ENCODE assay signal across 8 cellular contexts in genomic region chr17:76014100-76014924, GRCh38. TPM values are rescaled to one million over a fixed set of nuclear protein-coding genes. Genes with fewer than 3 reads are reported as not detected.
A peak's percentile ranks its signal among the peaks of the same experiment; 100 is the strongest.
DNase-seq lines count a peak whose midpoint lies in the region; ATAC-seq, FAIRE-seq and TF ChIP-seq lines count a peak whose summit lies in the region.

No MANE protein-coding gene starts in this region.

- H4K8ac ChIP-seq in trophoblast cell (ENCODE audit: low read depth, low read length), result no peak overlapping the region

- H3K9me2 ChIP-seq in MM.1S (replicated peaks; ENCODE audit: insufficient read depth, low read length), result no peaks in the 10 kb centered on the region

- no peak overlapping the region for H3K23ac ChIP-seq in trophoblast cell (ENCODE audit: low read length)

- H3K27me3 ChIP-seq in MM.1S (replicated peaks; ENCODE audit: insufficient read depth, low read length) (peaks cover 23% of the 10 kb centered on the region), SJCRH30 (no peaks in the 10 kb centered on the region), trophoblast cell (ENCODE audit: insufficient read depth, low read length) (no peaks in the 10 kb centered on the region), upper lobe of left lung (no peaks in the 10 kb centered on the region)

- H3K9ac ChIP-seq in MM.1S (ENCODE audit: low read length) (no peak overlapping the region), trophoblast cell (ENCODE audit: low read length) (no peak overlapping the region)

- H4K20me1 ChIP-seq in MM.1S (ENCODE audit: insufficient read depth, low read length), result no peaks in the 10 kb centered on the region

- no peak overlapping the region for H4K12ac ChIP-seq in trophoblast cell (ENCODE audit: low read depth, low read length)

- FAIRE-seq in GM12891 (lab: Jason Lieb, UNC), result peak; percentile 92

- 0 out of 2 replicates have a peak overlapping the region, but pooled peaks have one; percentile 14 for H3K4me3 ChIP-seq in MM.1S (ENCODE audit: low read length)
- no peak overlapping the region for H3K4me3 ChIP-seq in SJCRH30
- no peak overlapping the region for H3K4me3 ChIP-seq in trophoblast cell (ENCODE audit: low read depth, low read length)
- no peak overlapping the region for H3K4me3 ChIP-seq in upper lobe of left lung

- no peak overlapping the region for H2BK5ac ChIP-seq in trophoblast cell (ENCODE audit: low read depth, low read length, poor library complexity)

- peak; percentile 86 to 88 for ATAC-seq in upper lobe of left lung (ENCODE audit: low FRiP score in 2 of 2)
- no peak for ATAC-seq in HG02885 (IDR thresholded peaks at IDR 0.05; ENCODE audit: poor library complexity, unreplicated experiment)

- TF ChIP-seq CTCF in MM.1S (IDR thresholded peaks at IDR 0.05; ENCODE audit: low read length), result peak; percentile 96
- TF ChIP-seq CTCF in upper lobe of left lung (IDR thresholded peaks at IDR 0.05), result peak; percentile 92 to 98 (median 96)

- TF ChIP-seq POLR2A in GM12891 (IDR thresholded peaks at IDR 0.05; ENCODE audit: low read depth, low read length) (no peak), upper lobe of left lung (IDR thresholded peaks at IDR 0.05) (no peak)

- H4K91ac ChIP-seq in trophoblast cell (ENCODE audit: low read depth, low read length), result no peak overlapping the region

- no peak overlapping the region for H2AK5ac ChIP-seq in trophoblast cell (ENCODE audit: low read length)

- H3K9me3 ChIP-seq in MM.1S (replicated peaks; ENCODE audit: insufficient read depth, low read length) (no peaks in the 10 kb centered on the region), SJCRH30 (replicated peaks) (no peaks in the 10 kb centered on the region), trophoblast cell (ENCODE audit: insufficient read depth, low read depth, low read length) (peaks cover 2% of the 10 kb centered on the region), upper lobe of left lung (no peaks in the 10 kb centered on the region)

- no peaks in the 10 kb centered on the region for H3K36me3 ChIP-seq in MM.1S (replicated peaks; ENCODE audit: insufficient read depth, low read length)
- H3K36me3 ChIP-seq in SJCRH30, result no peaks in the 10 kb centered on the region
- no peaks in the 10 kb centered on the region for H3K36me3 ChIP-seq in trophoblast cell (ENCODE audit: control insufficient read depth in 1 of 2, insufficient read depth in 2 of 2, low read length in 2 of 2)
- peaks cover 0 to 15% (median 2%) of the 10 kb centered on the region in 4 donors for H3K36me3 ChIP-seq in upper lobe of left lung

- H3K4me2 ChIP-seq in MM.1S (ENCODE audit: low read depth, low read length) (peak overlapping the region; percentile 62), trophoblast cell (ENCODE audit: low read length) (no peak overlapping the region)

- DNase-seq in GM12891 (ENCODE audit: insufficient read length, low spot score) (peak; percentile 98), MM.1S (peak; percentile 82), SJCRH30 (peak; percentile 84 to 93), globus pallidus (ENCODE audit: low spot score) (peak; percentile 40), trophoblast cell (peak; percentile 99), upper lobe of left lung (peak; percentile 81 to 87)
- peak; percentile 91 for DNase-seq in activated effector memory CD4-positive, alpha-beta T cell treated with anti-CD3 and anti-CD28 coated beads, Interleukin-2, amount 50 U/mL, for 16 hours

- no peak overlapping the region for H3K14ac ChIP-seq in trophoblast cell (ENCODE audit: low read length)

- H3K27ac ChIP-seq in MM.1S (ENCODE audit: low read length) (no peak overlapping the region), SJCRH30 (no peak overlapping the region), trophoblast cell (ENCODE audit: low read depth, low read length) (no peak overlapping the region), upper lobe of left lung (no peak overlapping the region)

- no peak for TF ChIP-seq EP300 in upper lobe of left lung (IDR thresholded peaks at IDR 0.05)

- H3K4me1 ChIP-seq in MM.1S (ENCODE audit: low read length), result peaks cover 5% of the 10 kb centered on the region; the same call in 1 of the 2 replicates
- H3K4me1 ChIP-seq in SJCRH30, result peaks cover 11% of the 10 kb centered on the region
- peaks cover 5 to 7% of the 10 kb centered on the region in 2 experiments for H3K4me1 ChIP-seq in trophoblast cell (ENCODE audit: control insufficient read depth in 1 of 2, insufficient read depth in 2 of 2, low read length in 2 of 2)
- H3K4me1 ChIP-seq in upper lobe of left lung, result peaks cover 0 to 9% (median 7%) of the 10 kb centered on the region in 4 donors

- no CpG with 5 or more reads among the region's 19 CpGs for WGBS in trophoblast cell (ENCODE audit: extremely low coverage, insufficient coverage, insufficient read length)
- 30 to 37% methylated on average over 14 to 15 of the region's 19 CpGs for WGBS in upper lobe of left lung, 2 donors

- H3K79me2 ChIP-seq in MM.1S (ENCODE audit: low read length) (no peaks in the 10 kb centered on the region), trophoblast cell (ENCODE audit: control insufficient read depth, insufficient read depth, low read length, poor library complexity) (no peaks in the 10 kb centered on the region)

- no peak overlapping the region for H3K4ac ChIP-seq in trophoblast cell (ENCODE audit: low read depth, low read length)

- H3K79me1 ChIP-seq in trophoblast cell (ENCODE audit: low read length), result no peaks in the 10 kb centered on the region

- H3K18ac ChIP-seq in trophoblast cell (ENCODE audit: low read length), result no peak overlapping the region

- no peak overlapping the region for H2BK120ac ChIP-seq in trophoblast cell (ENCODE audit: insufficient read depth, low read length, poor library complexity)

- no peaks in the 10 kb centered on the region for H3F3A ChIP-seq in MM.1S (ENCODE audit: insufficient read depth, low read length)

- no peak overlapping the region for H2BK12ac ChIP-seq in trophoblast cell (ENCODE audit: low read length)

- H2AFZ ChIP-seq in MM.1S (ENCODE audit: low read length) (peak overlapping the region; percentile 86), trophoblast cell (ENCODE audit: insufficient read depth, low read length, poor library complexity) (no peak overlapping the region)

TF ChIP-seq in GM12891, 5 proteins besides CTCF, POLR2A, EP300 and RAD21:
- TF ChIP-seq PAX5 (IDR thresholded peaks at IDR 0.05; ENCODE audit: insufficient read depth, low read length, severe bottlenecking), result no peak
- TF ChIP-seq SPI1 (IDR thresholded peaks at IDR 0.05; ENCODE audit: low read depth, low read length), result no peak

RNA-seq across cellular contexts. Expression of gene EVPL, which starts 12.8 kb away (rescaled TPM):
- 0.01 TPM for polyA plus RNA-seq in GM12891 (2012; ENCODE audit: low read depth, missing spikeins)
- total RNA-seq in SJCRH30 (2014; rRNA removed; shearing (Covaris generic)), result 0.63 and 1.1 TPM in 2 replicates
- polyA plus RNA-seq in trophoblast cell (2013), result 0.04 and 0.06 TPM in 2 replicates
- total RNA-seq in upper lobe of left lung, result 100 to 1,000 TPM in 1 of 6 donors, 10 to 100 TPM in 5; 47.5 to 142 (median 63.4) TPM

RNA-seq across cellular contexts. Expression of gene CDK3, which starts 13.7 kb away (rescaled TPM):
- 4.1 TPM for polyA plus RNA-seq in GM12891 (2012; ENCODE audit: low read depth, missing spikeins)
- total RNA-seq in SJCRH30 (2014; rRNA removed; shearing (Covaris generic)), result 2.7 and 3.1 TPM in 2 replicates
- 7.5 and 8.6 TPM in 2 replicates for polyA plus RNA-seq in trophoblast cell (2013)
- 10 to 100 TPM in 1 of 6 donors, 1 to 10 TPM in 5; 3.0 to 15.7 (median 7.0) TPM for total RNA-seq in upper lobe of left lung

RNA-seq across cellular contexts. Expression of gene TEN1, which starts 35.3 kb away (rescaled TPM):
- 22.9 TPM for polyA plus RNA-seq in GM12891 (2012; ENCODE audit: low read depth, missing spikeins)
- 11.8 and 17.7 TPM in 2 replicates for total RNA-seq in SJCRH30 (2014; rRNA removed; shearing (Covaris generic))
- polyA plus RNA-seq in trophoblast cell (2013), result 23.8 and 25.0 TPM in 2 replicates
- total RNA-seq in upper lobe of left lung, result 10 to 100 TPM in 5 of 6 donors, not detected in 1; 13.6 to 29.3 (median 17.0) TPM

RNA-seq across cellular contexts. Expression of gene ACOX1, which starts 35.3 kb away (rescaled TPM):
- 9.7 TPM for polyA plus RNA-seq in GM12891 (2012; ENCODE audit: low read depth, missing spikeins)
- 34.8 and 36.4 TPM in 2 replicates for total RNA-seq in SJCRH30 (2014; rRNA removed; shearing (Covaris generic))
- polyA plus RNA-seq in trophoblast cell (2013), result 31.9 and 34.4 TPM in 2 replicates
- 10 to 100 TPM; 33.2 to 84.2 (median 57.4) TPM for total RNA-seq in upper lobe of left lung

RNA-seq across cellular contexts. Expression of gene SRP68, which starts 58.0 kb away (rescaled TPM):
- polyA plus RNA-seq in GM12891 (2012; ENCODE audit: low read depth, missing spikeins), result 42.5 TPM
- 58.7 and 60.0 TPM in 2 replicates for total RNA-seq in SJCRH30 (2014; rRNA removed; shearing (Covaris generic))
- polyA plus RNA-seq in trophoblast cell (2013), result 81.8 and 83.6 TPM in 2 replicates
- 10 to 100 TPM; 41.8 to 68.2 (median 56.1) TPM for total RNA-seq in upper lobe of left lung

Comparison
In these comparisons a context has a peak if more than half of its experiments do, and no peak if none do; other contexts are left out.
1. DNase-seq: peak in every context shown above with its lines; median percentile 99 in trophoblast cell; 98 in GM12891; 91 in activated effector memory CD4-positive, alpha-beta T cell treated with anti-CD3 and anti-CD28 coated beads, Interleukin-2, amount 50 U/mL, for 16 hours; 88 in SJCRH30; 84 in upper lobe of left lung; 82 in MM.1S; 40 in globus pallidus.
2. RNA of gene EVPL, which starts 12.8 kb away (total RNA-seq): 47.5 to 142 TPM in upper lobe of left lung; 0.63 to 1.1 TPM in SJCRH30; every median in the first group is over 10 times any median in the second.